Comparison of ENCODE assay signal across 1 cellular context in the genomic region with DNA sequence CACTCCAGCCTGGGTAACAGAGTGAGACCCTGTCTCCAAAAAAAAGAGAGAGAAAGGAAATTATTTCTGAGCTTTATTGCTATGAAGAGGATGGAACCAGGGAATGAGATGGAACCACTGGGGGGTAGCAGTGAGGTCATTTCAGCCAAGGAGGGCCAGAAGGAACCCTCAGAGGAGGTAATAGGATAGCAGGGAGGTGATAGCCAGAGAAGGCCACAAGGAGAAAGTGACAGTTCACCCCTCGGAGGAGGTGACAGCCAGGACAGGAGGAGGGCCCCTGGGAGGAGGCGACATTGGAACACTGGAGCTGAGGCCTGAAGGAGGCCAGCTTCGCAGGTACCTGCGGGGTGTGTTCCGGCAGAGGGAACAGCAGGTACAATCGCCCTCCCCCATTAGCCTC.
A peak's percentile ranks its signal among the peaks of the same experiment; 100 is the strongest.
TF ChIP-seq lines count a peak whose summit lies in the region.

No MANE protein-coding gene starts in this region.

TF ChIP-seq in K562, 482 proteins besides CTCF, POLR2A, EP300 and RAD21 (continued from another document):
- TF ChIP-seq, protein P1, sequence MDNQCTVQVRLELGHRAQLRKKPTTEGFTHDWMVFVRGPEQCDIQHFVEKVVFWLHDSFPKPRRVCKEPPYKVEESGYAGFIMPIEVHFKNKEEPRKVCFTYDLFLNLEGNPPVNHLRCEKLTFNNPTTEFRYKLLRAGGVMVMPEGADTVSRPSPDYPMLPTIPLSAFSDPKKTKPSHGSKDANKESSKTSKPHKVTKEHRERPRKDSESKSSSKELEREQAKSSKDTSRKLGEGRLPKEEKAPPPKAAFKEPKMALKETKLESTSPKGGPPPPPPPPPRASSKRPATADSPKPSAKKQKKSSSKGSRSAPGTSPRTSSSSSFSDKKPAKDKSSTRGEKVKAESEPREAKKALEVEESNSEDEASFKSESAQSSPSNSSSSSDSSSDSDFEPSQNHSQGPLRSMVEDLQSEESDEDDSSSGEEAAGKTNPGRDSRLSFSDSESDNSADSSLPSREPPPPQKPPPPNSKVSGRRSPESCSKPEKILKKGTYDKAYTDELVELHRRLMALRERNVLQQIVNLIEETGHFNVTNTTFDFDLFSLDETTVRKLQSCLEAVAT (IDR thresholded peaks at IDR 0.05): 0 out of 4 replicates have a peak, but pooled peaks of 1 of the 2 experiments have one; percentile 12
- no peak for TF ChIP-seq GATA2 (CRISPR knock-in tag; IDR thresholded peaks at IDR 0.05)
- peak in 1 of 2 experiments; percentile 35; a peak in 1 of 4 replicates for TF ChIP-seq FOXK2 (conservative IDR thresholded peaks at IDR 0.05 in 1 of 2, IDR thresholded peaks at IDR 0.05 in 1 of 2; ENCODE audit: low read depth in 2 of 2)
- TF ChIP-seq, protein P2, sequence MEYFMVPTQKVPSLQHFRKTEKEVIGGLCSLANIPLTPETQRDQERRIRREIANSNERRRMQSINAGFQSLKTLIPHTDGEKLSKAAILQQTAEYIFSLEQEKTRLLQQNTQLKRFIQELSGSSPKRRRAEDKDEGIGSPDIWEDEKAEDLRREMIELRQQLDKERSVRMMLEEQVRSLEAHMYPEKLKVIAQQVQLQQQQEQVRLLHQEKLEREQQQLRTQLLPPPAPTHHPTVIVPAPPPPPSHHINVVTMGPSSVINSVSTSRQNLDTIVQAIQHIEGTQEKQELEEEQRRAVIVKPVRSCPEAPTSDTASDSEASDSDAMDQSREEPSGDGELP (CRISPR knock-in tag; IDR thresholded peaks at IDR 0.05; ENCODE audit: borderline replicate concordance): peak; percentile 37; the same call in 1 of the 2 replicates
- 0 out of 2 replicates have a peak, but pooled peaks have one; percentile 6 for TF ChIP-seq NFIC (IDR thresholded peaks at IDR 0.05)
- 0 out of 2 replicates have a peak, but pooled peaks have one; percentile 10 for TF ChIP-seq ZNF589 (CRISPR knock-in tag; IDR thresholded peaks at IDR 0.05; ENCODE audit: low read depth)
- peak; percentile 39 for TF ChIP-seq JUND (IDR thresholded peaks at IDR 0.05; ENCODE audit: borderline replicate concordance, low read depth, low read length)
- no peak; the same call in 2 of the 3 replicates for TF ChIP-seq JUND (tag; IDR thresholded peaks at IDR 0.05; ENCODE audit: borderline replicate concordance, low read depth, low read length)
- no peak for TF ChIP-seq RAD51 (IDR thresholded peaks at IDR 0.05; ENCODE audit: borderline replicate concordance, low read depth)
- TF ChIP-seq, protein P3, sequence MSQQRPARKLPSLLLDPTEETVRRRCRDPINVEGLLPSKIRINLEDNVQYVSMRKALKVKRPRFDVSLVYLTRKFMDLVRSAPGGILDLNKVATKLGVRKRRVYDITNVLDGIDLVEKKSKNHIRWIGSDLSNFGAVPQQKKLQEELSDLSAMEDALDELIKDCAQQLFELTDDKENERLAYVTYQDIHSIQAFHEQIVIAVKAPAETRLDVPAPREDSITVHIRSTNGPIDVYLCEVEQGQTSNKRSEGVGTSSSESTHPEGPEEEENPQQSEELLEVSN (IDR thresholded peaks at IDR 0.05; ENCODE audit: borderline replicate concordance in 1 of 2, extremely low read depth in 1 of 2, insufficient read depth in 1 of 2, insufficient read length in 1 of 2, low read depth in 1 of 2, low read length in 1 of 2, poor library complexity in 1 of 2, severe bottlenecking in 1 of 2): peak in 1 of 2 experiments; percentile 9
- peak; percentile 41; the same call in 1 of the 2 replicates for TF ChIP-seq SMARCE1 (IDR thresholded peaks at IDR 0.05)
- TF ChIP-seq DPF2 (IDR thresholded peaks at IDR 0.05): peak; percentile 50; the same call in 1 of the 2 replicates
- TF ChIP-seq ZBTB7A (IDR thresholded peaks at IDR 0.05; ENCODE audit: borderline replicate concordance, control insufficient read depth, low read depth, low read length): peak; percentile 45; the same call in 1 of the 2 replicates
- TF ChIP-seq PML (IDR thresholded peaks at IDR 0.05; ENCODE audit: low read length): no peak
- TF ChIP-seq SNRNP70 (optimal IDR thresholded peaks at IDR 0.05; ENCODE audit: low read depth, low read length): no peak
- TF ChIP-seq, protein P4, sequence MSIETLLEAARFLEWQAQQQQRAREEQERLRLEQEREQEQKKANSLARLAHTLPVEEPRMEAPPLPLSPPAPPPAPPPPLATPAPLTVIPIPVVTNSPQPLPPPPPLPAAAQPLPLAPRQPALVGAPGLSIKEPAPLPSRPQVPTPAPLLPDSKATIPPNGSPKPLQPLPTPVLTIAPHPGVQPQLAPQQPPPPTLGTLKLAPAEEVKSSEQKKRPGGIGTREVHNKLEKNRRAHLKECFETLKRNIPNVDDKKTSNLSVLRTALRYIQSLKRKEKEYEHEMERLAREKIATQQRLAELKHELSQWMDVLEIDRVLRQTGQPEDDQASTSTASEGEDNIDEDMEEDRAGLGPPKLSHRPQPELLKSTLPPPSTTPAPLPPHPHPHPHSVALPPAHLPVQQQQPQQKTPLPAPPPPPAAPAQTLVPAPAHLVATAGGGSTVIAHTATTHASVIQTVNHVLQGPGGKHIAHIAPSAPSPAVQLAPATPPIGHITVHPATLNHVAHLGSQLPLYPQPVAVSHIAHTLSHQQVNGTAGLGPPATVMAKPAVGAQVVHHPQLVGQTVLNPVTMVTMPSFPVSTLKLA (conservative IDR thresholded peaks at IDR 0.05): 0 out of 4 replicates have a peak, but pooled peaks of 1 of the 2 experiments have one; percentile 13
- TF ChIP-seq, protein P5, sequence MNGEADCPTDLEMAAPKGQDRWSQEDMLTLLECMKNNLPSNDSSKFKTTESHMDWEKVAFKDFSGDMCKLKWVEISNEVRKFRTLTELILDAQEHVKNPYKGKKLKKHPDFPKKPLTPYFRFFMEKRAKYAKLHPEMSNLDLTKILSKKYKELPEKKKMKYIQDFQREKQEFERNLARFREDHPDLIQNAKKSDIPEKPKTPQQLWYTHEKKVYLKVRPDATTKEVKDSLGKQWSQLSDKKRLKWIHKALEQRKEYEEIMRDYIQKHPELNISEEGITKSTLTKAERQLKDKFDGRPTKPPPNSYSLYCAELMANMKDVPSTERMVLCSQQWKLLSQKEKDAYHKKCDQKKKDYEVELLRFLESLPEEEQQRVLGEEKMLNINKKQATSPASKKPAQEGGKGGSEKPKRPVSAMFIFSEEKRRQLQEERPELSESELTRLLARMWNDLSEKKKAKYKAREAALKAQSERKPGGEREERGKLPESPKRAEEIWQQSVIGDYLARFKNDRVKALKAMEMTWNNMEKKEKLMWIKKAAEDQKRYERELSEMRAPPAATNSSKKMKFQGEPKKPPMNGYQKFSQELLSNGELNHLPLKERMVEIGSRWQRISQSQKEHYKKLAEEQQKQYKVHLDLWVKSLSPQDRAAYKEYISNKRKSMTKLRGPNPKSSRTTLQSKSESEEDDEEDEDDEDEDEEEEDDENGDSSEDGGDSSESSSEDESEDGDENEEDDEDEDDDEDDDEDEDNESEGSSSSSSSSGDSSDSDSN (IDR thresholded peaks at IDR 0.05; ENCODE audit: borderline replicate concordance in 1 of 2, low read depth in 2 of 2, low read length in 2 of 2): no peak
- no peak for TF ChIP-seq TRIM28 (IDR thresholded peaks at IDR 0.05)
- TF ChIP-seq RCOR1 (IDR thresholded peaks at IDR 0.05; ENCODE audit: borderline replicate concordance in 1 of 2, low read depth in 2 of 2, low read length in 2 of 2): peak in 1 of 2 experiments; percentile 73; a peak in 2 of 4 replicates
- TF ChIP-seq, protein P6, sequence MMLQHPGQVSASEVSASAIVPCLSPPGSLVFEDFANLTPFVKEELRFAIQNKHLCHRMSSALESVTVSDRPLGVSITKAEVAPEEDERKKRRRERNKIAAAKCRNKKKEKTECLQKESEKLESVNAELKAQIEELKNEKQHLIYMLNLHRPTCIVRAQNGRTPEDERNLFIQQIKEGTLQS (IDR thresholded peaks at IDR 0.05): no peak
- TF ChIP-seq, protein P6 (CRISPR knock-in tag; conservative IDR thresholded peaks at IDR 0.05): no peak
- TF ChIP-seq SMARCA4 (IDR thresholded peaks at IDR 0.05): 0 out of 2 replicates have a peak, but pooled peaks have one; percentile 37
- 0 out of 2 replicates have a peak, but pooled peaks have one; percentile 35 for TF ChIP-seq ARID1B (IDR thresholded peaks at IDR 0.05)
- TF ChIP-seq, protein P7, sequence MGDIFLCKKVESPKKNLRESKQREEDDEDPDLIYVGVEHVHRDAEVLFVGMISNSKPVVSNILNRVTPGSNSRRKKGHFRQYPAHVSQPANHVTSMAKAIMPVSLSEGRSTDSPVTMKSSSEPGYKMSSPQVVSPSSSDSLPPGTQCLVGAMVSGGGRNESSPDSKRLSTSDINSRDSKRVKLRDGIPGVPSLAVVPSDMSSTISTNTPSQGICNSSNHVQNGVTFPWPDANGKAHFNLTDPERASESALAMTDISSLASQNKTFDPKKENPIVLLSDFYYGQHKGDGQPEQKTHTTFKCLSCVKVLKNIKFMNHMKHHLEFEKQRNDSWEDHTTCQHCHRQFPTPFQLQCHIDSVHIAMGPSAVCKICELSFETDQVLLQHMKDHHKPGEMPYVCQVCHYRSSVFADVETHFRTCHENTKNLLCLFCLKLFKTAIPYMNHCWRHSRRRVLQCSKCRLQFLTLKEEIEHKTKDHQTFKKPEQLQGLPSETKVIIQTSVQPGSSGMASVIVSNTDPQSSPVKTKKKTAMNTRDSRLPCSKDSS (IDR thresholded peaks at IDR 0.05; ENCODE audit: low read depth, partially characterized antibody): no peak
- no peak for TF ChIP-seq MEF2D (tag; conservative IDR thresholded peaks at IDR 0.05; ENCODE audit: low read depth)
- no peak for TF ChIP-seq GATAD2B (IDR thresholded peaks at IDR 0.05; ENCODE audit: borderline replicate concordance)
- no peak for TF ChIP-seq ILK (tag; IDR thresholded peaks at IDR 0.05; ENCODE audit: borderline replicate concordance, low read depth)
- TF ChIP-seq, protein P8, sequence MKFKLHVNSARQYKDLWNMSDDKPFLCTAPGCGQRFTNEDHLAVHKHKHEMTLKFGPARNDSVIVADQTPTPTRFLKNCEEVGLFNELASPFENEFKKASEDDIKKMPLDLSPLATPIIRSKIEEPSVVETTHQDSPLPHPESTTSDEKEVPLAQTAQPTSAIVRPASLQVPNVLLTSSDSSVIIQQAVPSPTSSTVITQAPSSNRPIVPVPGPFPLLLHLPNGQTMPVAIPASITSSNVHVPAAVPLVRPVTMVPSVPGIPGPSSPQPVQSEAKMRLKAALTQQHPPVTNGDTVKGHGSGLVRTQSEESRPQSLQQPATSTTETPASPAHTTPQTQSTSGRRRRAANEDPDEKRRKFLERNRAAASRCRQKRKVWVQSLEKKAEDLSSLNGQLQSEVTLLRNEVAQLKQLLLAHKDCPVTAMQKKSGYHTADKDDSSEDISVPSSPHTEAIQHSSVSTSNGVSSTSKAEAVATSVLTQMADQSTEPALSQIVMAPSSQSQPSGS (CRISPR knock-in tag; IDR thresholded peaks at IDR 0.05): no peak
- no peak for TF ChIP-seq ZNF785 (CRISPR knock-in tag; IDR thresholded peaks at IDR 0.05)
- TF ChIP-seq KLF1 (tag; IDR thresholded peaks at IDR 0.05): no peak
- no peak for TF ChIP-seq ZNF124 (CRISPR knock-in tag; IDR thresholded peaks at IDR 0.05)
- no peak for TF ChIP-seq ZC3H8 (IDR thresholded peaks at IDR 0.05)
- peak; percentile 41; the same call in 1 of the 2 replicates for TF ChIP-seq SMC3 (conservative IDR thresholded peaks at IDR 0.05; ENCODE audit: insufficient read depth, low read depth, low read length)
- TF ChIP-seq TCF3 (CRISPR knock-in tag; IDR thresholded peaks at IDR 0.05): no peak
- TF ChIP-seq KHSRP (IDR thresholded peaks at IDR 0.05): no peak
